15 cellular contexts compared by ENCODE assay signal in the genomic region with DNA sequence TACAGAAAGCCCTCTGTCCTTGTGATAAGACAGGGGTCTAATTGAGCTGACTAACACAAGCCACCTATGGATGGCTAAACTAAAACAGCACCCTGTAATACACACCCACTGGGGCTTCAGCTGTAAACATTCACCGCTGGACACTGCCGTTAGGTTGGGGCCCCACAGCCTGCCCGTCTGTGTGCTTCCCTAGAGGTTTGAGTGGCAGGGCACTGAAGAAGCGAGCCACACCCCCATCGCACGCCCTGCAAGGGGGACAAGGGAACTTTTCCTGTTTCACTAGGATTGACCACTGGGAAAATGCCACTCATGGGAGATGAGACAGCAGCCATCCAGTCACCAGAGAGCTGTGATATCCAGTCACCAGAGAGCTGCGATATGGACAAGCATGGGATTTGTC.
A peak's percentile ranks its signal among the peaks of the same experiment; 100 is the strongest.
DNase-seq lines count a peak whose midpoint lies in the region; ATAC-seq and FAIRE-seq lines count a peak whose summit lies in the region.
"Had no signal": no experiment of that assay in that cellular context is flagged by ENCODE, and none has a peak within 500 bp of the region (broad histone marks: within the 10 kb centered on the region; RNA-seq: fewer than 3 reads in every experiment).

No MANE protein-coding gene starts in this region.

- H3K27me3 Mint-ChIP-seq in activated naive CD4-positive, alpha-beta T cell treated with anti-CD3 and anti-CD28 coated beads, Interleukin-2, amount 10 ng/mL, durations not matched to agents 7 days and 5 days = no peaks in the 10 kb centered on the region

- H3K36me3 Mint-ChIP-seq in activated naive CD4-positive, alpha-beta T cell treated with anti-CD3 and anti-CD28 coated beads, Interleukin-2, amount 10 ng/mL, durations not matched to agents 7 days and 5 days = peaks cover 7% of the 10 kb centered on the region
- H3K36me3 Mint-ChIP-seq in stimulated activated effector memory CD8-positive, alpha-beta T cell treated with anti-CD3 and anti-CD28 coated beads, Interleukin-12 subunit alpha, Interleukin-12 subunit beta, amount 100 ng/mL, for 72 hours = peaks cover 9% of the 10 kb centered on the region

- DNase-seq in activated naive CD4-positive, alpha-beta T cell treated with anti-CD3 and anti-CD28 coated beads, Interleukin-2, amount 10 ng/mL, durations not matched to agents 7 days and 5 days = no peak
- DNase-seq in activated naive CD4-positive, alpha-beta T cell treated with Interleukin-2 at 50 U/mL for 16 hours = no peak
- DNase-seq in GM19239 (ENCODE audit: insufficient read length, low spot score) (no peak), RPMI7951 (ENCODE audit: low read depth) (peak; percentile 40), HUDEP-2 (lab: John Stamatoyannopoulos, UW; ENCODE audit: unreplicated experiment in 76 of 76) (no peak), cerebellar nuclear complex (lab: John Stamatoyannopoulos, UW) (no peak)
- DNase-seq in stimulated activated effector memory CD8-positive, alpha-beta T cell treated with anti-CD3 and anti-CD28 coated beads, Interleukin-12 subunit alpha, Interleukin-12 subunit beta, amount 100 ng/mL, for 72 hours (ENCODE audit: low spot score in 2 of 2) = no peak
- DNase-seq: C1 segment of cervical spinal cord, DMS79, HCEC 1CT, NCI-H1694 treated with DMSO at 0.1 percent for 48 hours, RPMI8226, SHP77 treated with DMSO at 0.1 percent for 48 hours had no signal

- no peak for ATAC-seq in stimulated activated effector memory CD8-positive, alpha-beta T cell treated with anti-CD3 and anti-CD28 coated beads, Interleukin-12 subunit alpha, Interleukin-12 subunit beta, amount 100 ng/mL, for 72 hours
- ATAC-seq in HG03457 (IDR thresholded peaks at IDR 0.05; ENCODE audit: unreplicated experiment) = no peak
- ATAC-seq: SK-N-SH treated with all-trans-retinoic acid at 6 μM for 48 hours had no signal

- FAIRE-seq in GM19239 (lab: Jason Lieb, UNC) = peak; percentile 75

- H3K4me3 Mint-ChIP-seq in activated naive CD4-positive, alpha-beta T cell treated with anti-CD3 and anti-CD28 coated beads, Interleukin-2, amount 10 ng/mL, durations not matched to agents 7 days and 5 days = no peak overlapping the region
- H3K4me3 Mint-ChIP-seq in stimulated activated effector memory CD8-positive, alpha-beta T cell treated with anti-CD3 and anti-CD28 coated beads, Interleukin-12 subunit alpha, Interleukin-12 subunit beta, amount 100 ng/mL, for 72 hours = peak overlapping the region; percentile 26

- CTCF ChIA-PET in activated naive CD4-positive, alpha-beta T cell treated with anti-CD3 and anti-CD28 coated beads, Interleukin-2, amount 10 ng/mL, durations not matched to agents 7 days and 5 days (lab: Charles Lee) = no interaction called here

- H3K9me3 Mint-ChIP-seq in activated naive CD4-positive, alpha-beta T cell treated with anti-CD3 and anti-CD28 coated beads, Interleukin-2, amount 10 ng/mL, durations not matched to agents 7 days and 5 days = peaks cover 2% of the 10 kb centered on the region
- no peaks in the 10 kb centered on the region for H3K9me3 Mint-ChIP-seq in stimulated activated effector memory CD8-positive, alpha-beta T cell treated with anti-CD3 and anti-CD28 coated beads, Interleukin-12 subunit alpha, Interleukin-12 subunit beta, amount 100 ng/mL, for 72 hours

- peak overlapping the region; percentile 84 for H3K27ac Mint-ChIP-seq in activated naive CD4-positive, alpha-beta T cell treated with anti-CD3 and anti-CD28 coated beads, Interleukin-2, amount 10 ng/mL, durations not matched to agents 7 days and 5 days
- H3K27ac Mint-ChIP-seq in stimulated activated effector memory CD8-positive, alpha-beta T cell treated with anti-CD3 and anti-CD28 coated beads, Interleukin-12 subunit alpha, Interleukin-12 subunit beta, amount 100 ng/mL, for 72 hours = peak overlapping the region; percentile 82

- H3K4me1 Mint-ChIP-seq in activated naive CD4-positive, alpha-beta T cell treated with anti-CD3 and anti-CD28 coated beads, Interleukin-2, amount 10 ng/mL, durations not matched to agents 7 days and 5 days = peaks cover 53% of the 10 kb centered on the region
- H3K4me1 Mint-ChIP-seq in stimulated activated effector memory CD8-positive, alpha-beta T cell treated with anti-CD3 and anti-CD28 coated beads, Interleukin-12 subunit alpha, Interleukin-12 subunit beta, amount 100 ng/mL, for 72 hours = peaks cover 68% of the 10 kb centered on the region
